Comparison of ENCODE assay signal across 26 cellular contexts in the genomic region with DNA sequence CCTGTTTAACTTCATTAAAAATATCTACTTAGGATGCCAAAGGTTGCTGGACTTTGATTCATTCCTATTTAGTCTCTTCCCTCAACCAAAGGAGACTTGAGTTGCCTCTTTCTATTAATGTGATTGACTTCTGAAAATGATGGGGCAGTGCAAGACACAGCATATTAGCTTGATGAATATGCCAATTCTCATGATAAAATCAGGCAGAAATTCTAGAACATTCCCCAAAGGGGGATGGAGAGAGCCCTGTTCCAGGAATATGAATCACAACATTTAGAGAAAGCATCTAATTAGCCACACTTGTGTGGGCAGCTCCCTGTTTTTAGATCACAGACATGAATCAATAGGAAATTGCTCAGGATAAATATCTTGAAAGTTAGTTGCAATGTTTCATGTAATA.
"Had no signal": no experiment of that assay in that cellular context is flagged by ENCODE, and none has a peak within 500 bp of the region (broad histone marks: within the 10 kb centered on the region; RNA-seq: fewer than 3 reads in every experiment).

No MANE protein-coding gene starts in this region.

- DNase-seq: naive thymus-derived CD4-positive, alpha-beta T cell; natural killer cell; occipital lobe; ovary; posterior cingulate gyrus; psoas muscle; right cardiac atrium; right lobe of liver; sigmoid colon; small intestine; stimulated activated CD4-positive, alpha-beta T cell treated with anti-CD3 and anti-CD28 coated beads, Interleukin-15, amount 100 ng/mL, for 24 hours; stimulated activated CD4-positive, alpha-beta T cell treated with anti-CD3 and anti-CD28 coated beads, Interleukin-2, amount 100 ng/mL, for 24 hours; stimulated activated CD4-positive, alpha-beta T cell treated with anti-CD3 and anti-CD28 coated beads, Interleukin-2, amount 100 ng/mL, for 48 hours; stimulated activated CD4-positive, alpha-beta T cell treated with anti-CD3 and anti-CD28 coated beads, Interleukin-4, amount 100 ng/mL, for 24 hours; stimulated activated naive B cell treated with anti-CD40 and anti-IgM and Interleukin-4, amounts not matched to agents 10 μg/mL and 1 μg/mL and 100 μg/mL, for 72 hours; stimulated activated naive CD4-positive, alpha-beta T cell treated with Interleukin-2 at 50 U/mL for 16 hours; stomach; thyroid gland; trophoblast cell; upper lobe of left lung had no signal

- H3K9ac ChIP-seq: neural progenitor cell, parathyroid adenoma had no signal

- H3K4me2 ChIP-seq: neural progenitor cell had no signal

- H3K4me3 ChIP-seq: neural progenitor cell, ovary, psoas muscle, right lobe of liver, sigmoid colon, stomach, thoracic aorta, thyroid gland, tibial nerve, upper lobe of left lung, vagina had no signal

- H2AFZ ChIP-seq: neural progenitor cell, parathyroid adenoma had no signal

- H3K79me2 ChIP-seq: parathyroid adenoma had no signal

- H3K4me1 ChIP-seq: neural progenitor cell, parathyroid adenoma, psoas muscle, right lobe of liver, sigmoid colon, stomach, thyroid gland, tibial nerve, upper lobe of left lung, vagina had no signal

- ATAC-seq: naive thymus-derived CD4-positive, alpha-beta T cell; natural killer cell; psoas muscle; right cardiac atrium; right lobe of liver; stimulated activated effector memory CD8-positive, alpha-beta T cell treated with anti-CD3 and anti-CD28 coated beads, Interleukin-12 subunit alpha, Interleukin-12 subunit beta, amount 100 ng/mL, for 72 hours; stimulated activated naive B cell treated with anti-CD40 and anti-IgM and Interleukin-4, amounts not matched to agents 10 μg/mL and 1 μg/mL and 100 μg/mL, for 72 hours had no signal

- H3K36me3 ChIP-seq: neural progenitor cell, ovary, right lobe of liver, sigmoid colon, stomach, thoracic aorta, thyroid gland, tibial nerve, upper lobe of left lung, vagina had no signal

- H3K27ac ChIP-seq: neural progenitor cell, ovary, parathyroid adenoma, psoas muscle, right lobe of liver, sigmoid colon, stomach, thoracic aorta, thyroid gland, tibial nerve, upper lobe of left lung, vagina had no signal

- H3K9me3 ChIP-seq: ovary, psoas muscle, right lobe of liver, sigmoid colon, thoracic aorta, thyroid gland, tibial nerve, upper lobe of left lung, vagina had no signal

- H3K27me3 ChIP-seq: neural progenitor cell, ovary, right lobe of liver, sigmoid colon, stomach, thyroid gland, tibial nerve, upper lobe of left lung, vagina had no signal
